Comparison of ENCODE assay signal across 23 cellular contexts in the genomic region with DNA sequence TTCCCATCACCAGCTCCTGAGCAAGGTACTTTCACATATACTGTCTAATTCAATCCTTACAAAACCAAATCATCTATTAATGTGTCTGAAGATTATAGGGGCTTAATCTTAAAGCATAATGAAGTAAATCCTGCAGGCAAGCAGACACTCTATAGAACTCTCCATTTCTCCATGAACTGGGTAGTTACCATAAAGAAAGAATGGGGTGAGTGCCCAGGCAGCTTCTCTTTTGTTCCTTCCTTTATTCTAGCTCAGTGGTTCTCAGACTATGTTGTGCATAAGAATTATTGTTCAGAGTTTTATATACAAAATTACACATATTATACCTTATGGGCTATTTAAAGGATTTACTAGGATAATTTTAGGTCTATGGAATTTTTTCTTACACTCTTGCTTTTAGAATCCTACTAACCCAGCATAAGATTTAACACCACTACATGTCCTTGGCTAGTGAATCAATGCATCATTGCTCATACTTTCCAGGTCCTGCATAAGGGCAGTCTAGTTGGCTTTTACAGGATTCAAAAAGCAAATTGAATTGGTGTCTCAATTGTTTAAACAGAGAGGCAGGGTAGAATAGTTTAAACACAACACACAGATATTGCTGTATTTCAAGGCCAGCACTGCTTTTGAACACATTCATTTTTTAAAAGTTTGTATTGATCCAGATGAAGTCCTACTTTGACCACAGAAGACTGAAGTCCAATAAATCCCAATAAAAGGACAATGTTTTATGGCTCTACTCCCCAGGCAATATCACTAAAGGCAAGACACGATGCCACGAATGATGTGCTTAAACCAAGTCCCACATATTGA. TPM values are rescaled to one million over a fixed set of nuclear protein-coding genes. Genes with fewer than 3 reads are reported as not detected.
DNase-seq lines count a peak whose midpoint lies in the region; ATAC-seq, FAIRE-seq and TF ChIP-seq lines count a peak whose summit lies in the region.
"Had no signal": no experiment of that assay in that cellular context is flagged by ENCODE, and none has a peak within 500 bp of the region (broad histone marks: within the 10 kb centered on the region; RNA-seq: fewer than 3 reads in every experiment).

No MANE protein-coding gene starts in this region.

- H3K9me2 ChIP-seq in hepatocyte (replicated peaks; ENCODE audit: insufficient read depth) (no peaks in the 10 kb centered on the region), GM23248 (ENCODE audit: insufficient read depth) (no peaks in the 10 kb centered on the region; the same call in 1 of the 2 replicates)

- in situ Hi-C loops in GM23248 (cut with MboI): loop anchor here (10.0 kb wide), 1 partner anchor 348 kb away; no protein-coding TSS in a partner anchor

- TF ChIP-seq POLR2A in H54 (IDR thresholded peaks at IDR 0.05; ENCODE audit: low read depth, low read length) (no peak), adrenal gland (IDR thresholded peaks at IDR 0.05) (no peak)

- H2AFZ ChIP-seq in hepatocyte (no peak overlapping the region), neural progenitor cell (replicated peaks) (no peak overlapping the region), GM23248 (no peak overlapping the region)

- peak overlapping the region in 3 of 5 donors; percentile 23 to 38 (median 24) for H3K27ac ChIP-seq in adrenal gland
- peak overlapping the region; percentile 13 for H3K27ac ChIP-seq in hepatocyte
- no peak overlapping the region for H3K27ac ChIP-seq in neural progenitor cell
- H3K27ac ChIP-seq in GM23248: no peak overlapping the region

- FAIRE-seq in H54 (lab: Jason Lieb, UNC): peak; percentile 75
- FAIRE-seq: HTR-8/SVneo, RCC 7860 had no signal

- peaks cover 23% of the 10 kb centered on the region for H3K36me3 Mint-ChIP-seq in neural progenitor cell
- H3K36me3 Mint-ChIP-seq: CD4-positive, CD25-positive, alpha-beta regulatory T cell; IgD-negative memory B cell had no signal

- no peak for ATAC-seq in GM18517 (IDR thresholded peaks at IDR 0.05; ENCODE audit: unreplicated experiment)
- ATAC-seq: HCT116, Right ventricle myocardium inferior had no signal

- intact Hi-C loops in adrenal gland (cut with DNase I): no loop called here
- intact Hi-C loops in cardiac septum (cut with DNase I): no loop called here

- no peaks in the 10 kb centered on the region for H3K27me3 Mint-ChIP-seq in neural progenitor cell (ENCODE audit: insufficient read depth, low read depth)

- H3F3A ChIP-seq in neural progenitor cell (ENCODE audit: low read depth) (no peaks in the 10 kb centered on the region), GM23248 (ENCODE audit: insufficient read depth) (no peaks in the 10 kb centered on the region)

- H3K4me1 ChIP-seq in adrenal gland (replicated peaks in 1 of 2) (peaks cover 3 to 19% of the 10 kb centered on the region in 2 donors), hepatocyte (ENCODE audit: insufficient read depth) (no peaks in the 10 kb centered on the region), neural progenitor cell (peaks cover 20% of the 10 kb centered on the region), GM23248 (ENCODE audit: insufficient read depth) (no peaks in the 10 kb centered on the region)

- no peak for TF ChIP-seq CTCF in adrenal gland (IDR thresholded peaks at IDR 0.05)
- TF ChIP-seq CTCF in hepatocyte (IDR thresholded peaks at IDR 0.05; ENCODE audit: poor library complexity): no peak
- no peak for TF ChIP-seq CTCF in neural progenitor cell (IDR thresholded peaks at IDR 0.05)

- peak overlapping the region; percentile 67 for H3K27ac Mint-ChIP-seq in neural progenitor cell
- H3K27ac Mint-ChIP-seq: CD4-positive, CD25-positive, alpha-beta regulatory T cell; IgD-negative memory B cell had no signal

- peaks cover 19% of the 10 kb centered on the region for H3K4me1 Mint-ChIP-seq in neural progenitor cell
- H3K4me1 Mint-ChIP-seq: CD4-positive, CD25-positive, alpha-beta regulatory T cell; IgD-negative memory B cell had no signal

- peaks cover 7% of the 10 kb centered on the region for H3K9me3 Mint-ChIP-seq in neural progenitor cell
- H3K9me3 Mint-ChIP-seq: IgD-negative memory B cell had no signal

- no peak overlapping the region for H3K4me3 Mint-ChIP-seq in neural progenitor cell
- H3K4me3 Mint-ChIP-seq: CD4-positive, CD25-positive, alpha-beta regulatory T cell; IgD-negative memory B cell had no signal

- H3K27me3 ChIP-seq in adrenal gland (no peaks in the 10 kb centered on the region), hepatocyte (no peaks in the 10 kb centered on the region), neural progenitor cell (no peaks in the 10 kb centered on the region), GM23248 (replicated peaks; ENCODE audit: insufficient read depth) (no peaks in the 10 kb centered on the region)

- no peak for DNase-seq in H54 (ENCODE audit: insufficient read length, low spot score)
- peak in 2 of 7 donors; percentile 38 to 39 for DNase-seq in adrenal gland
- DNase-seq in hepatocyte (ENCODE audit: low spot score): no peak
- DNase-seq in neural progenitor cell (ENCODE audit: low spot score): no peak
- no peak for DNase-seq in cardiac septum (ENCODE audit: low spot score)
- DNase-seq in KG1 (lab: John Stamatoyannopoulos, UW): no peak
- no peak for DNase-seq in GM23248
- DNase-seq: CD4-positive, CD25-positive, alpha-beta regulatory T cell; DMS79 treated with DMSO at 0.1 percent for 48 hours; Kasumi-1; MM.1S; NCI-H1048; NCI-H1436 treated with DMSO at 0.1 percent for 48 hours; NCI-H2029; NCI-H2227 treated with DMSO at 0.1 percent for 48 hours; NCI-H510A treated with DMSO at 0.1 percent for 48 hours; NCI-H82 had no signal

- H3K79me2 ChIP-seq in hepatocyte: peaks cover 81% of the 10 kb centered on the region
- peaks cover 68% of the 10 kb centered on the region for H3K79me2 ChIP-seq in neural progenitor cell (ENCODE audit: low read depth)
- peaks cover 28% of the 10 kb centered on the region; the same call in 1 of the 2 replicates for H3K79me2 ChIP-seq in GM23248 (ENCODE audit: insufficient read depth)

- no peaks in the 10 kb centered on the region for H3K36me3 ChIP-seq in adrenal gland (replicated peaks in 1 of 2)
- H3K36me3 ChIP-seq in hepatocyte (replicated peaks; ENCODE audit: insufficient read depth, low read depth): no peaks in the 10 kb centered on the region
- H3K36me3 ChIP-seq in neural progenitor cell: peaks cover 6% of the 10 kb centered on the region
- H3K36me3 ChIP-seq in GM23248 (ENCODE audit: low read depth): no peaks in the 10 kb centered on the region

- no peaks in the 10 kb centered on the region for H4K20me1 ChIP-seq in hepatocyte (ENCODE audit: insufficient read depth, poor library complexity, severe bottlenecking)
- peaks cover 34% of the 10 kb centered on the region for H4K20me1 ChIP-seq in neural progenitor cell (ENCODE audit: low read depth)
- no peaks in the 10 kb centered on the region for H4K20me1 ChIP-seq in GM23248 (ENCODE audit: insufficient read depth)

- H3K4me2 ChIP-seq in hepatocyte (no peak overlapping the region), neural progenitor cell (no peak overlapping the region), GM23248 (ENCODE audit: unreplicated experiment) (no peak overlapping the region)

- H3K9ac ChIP-seq in neural progenitor cell: no peak overlapping the region
- H3K9ac ChIP-seq in GM23248: no peak overlapping the region

- H3K4me3 ChIP-seq in adrenal gland (no peak overlapping the region), hepatocyte (no peak overlapping the region), neural progenitor cell (no peak overlapping the region), GM23248 (no peak overlapping the region)

- WGBS in adrenal gland, 4 donors: 47 to 65% (median 57%) methylated on average over 2 of the region's 2 CpGs
- 77% methylated on average over 2 of the region's 2 CpGs for WGBS in hepatocyte (ENCODE audit: low lambda C conversion rate, missing lambda C conversion rate)
- 97 to 98% methylated on average over 2 of the region's 2 CpGs for WGBS in GM23248 (ENCODE audit: low coverage in 1 of 2, low lambda C conversion rate in 2 of 2, missing lambda C conversion rate in 2 of 2), 2 experiments

- H3K9me3 ChIP-seq in adrenal gland (replicated peaks in 1 of 3) (no peaks in the 10 kb centered on the region), hepatocyte (ENCODE audit: low read depth) (no peaks in the 10 kb centered on the region), neural progenitor cell (ENCODE audit: low read depth) (no peaks in the 10 kb centered on the region), GM23248 (ENCODE audit: low read depth) (no peaks in the 10 kb centered on the region)

RNA-seq across cellular contexts. Expression of a gene that starts 12.9 kb away (rescaled TPM):
- total RNA-seq in adrenal gland (100 to 1,000 TPM in 7 of 8 donors, 10 to 100 TPM in 1; 63.3 to 229 (median 164) TPM), hepatocyte (64.5 and 77.6 TPM in 2 replicates), neural progenitor cell (ENCODE audit: low replicate concordance) (74.1 and 169 TPM in 2 replicates), cardiac septum (27.7 TPM)
- polyA plus RNA-seq in adrenal gland (100 to 1,000 TPM in 1 of 3 donors, 10 to 100 TPM in 2; 32.2 to 121 (median 43.1) TPM), hepatocyte (98.4 and 114 TPM in 2 replicates), GM23248 (2016; fragmentation: Nextera tagmentation; extraction: Ambion mirVana) (120 and 130 TPM in 2 replicates)
- total RNA-seq in GM23248 (2014; rRNA removed; shearing (Covaris generic)): 70.4 and 71.4 TPM in 2 replicates

Comparison
In these comparisons a context has a peak if more than half of its experiments do, and no peak if none do; other contexts are left out.
1. H3K27ac ChIP-seq: peak in adrenal gland (3 of 5) and hepatocyte (single experiment); none in neural progenitor cell (single experiment) and GM23248 (single experiment).